13 cellular contexts compared by ENCODE assay signal in the genomic region with DNA sequence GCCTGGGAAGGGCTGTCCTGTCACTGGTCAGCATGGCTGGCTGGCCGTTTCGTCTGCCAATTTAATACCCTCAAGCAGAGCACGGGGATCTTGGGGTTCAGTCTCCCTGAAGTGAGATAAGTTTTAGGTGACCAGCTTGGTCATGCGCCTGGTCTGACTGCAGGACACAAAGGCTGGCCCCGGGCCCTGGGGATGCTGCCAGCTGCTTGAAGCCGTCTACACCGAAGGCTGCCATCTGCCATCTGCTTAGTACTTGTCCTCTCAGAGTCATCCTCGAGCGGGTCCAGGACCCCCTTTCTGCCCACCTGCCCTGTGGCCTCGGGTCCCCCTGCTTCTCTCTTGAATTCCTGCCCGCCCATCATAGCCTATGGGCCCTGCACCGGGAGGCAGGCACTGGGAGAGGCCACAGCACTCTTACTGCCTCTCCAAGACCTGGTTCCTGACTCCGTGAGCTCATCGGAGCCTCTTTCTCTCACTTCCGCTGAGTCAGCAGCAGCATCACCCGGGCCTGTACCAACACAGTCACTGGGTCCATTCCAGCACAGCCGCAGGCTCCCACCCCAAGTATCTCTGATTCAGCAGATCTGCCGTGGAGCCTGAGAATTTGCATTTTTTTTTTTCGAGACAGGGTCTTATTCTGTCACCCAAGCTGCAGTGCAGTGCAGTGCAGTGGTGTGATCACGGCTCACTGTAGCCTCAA. TPM values are rescaled to one million over a fixed set of nuclear protein-coding genes. Genes with fewer than 3 reads are reported as not detected.
DNase-seq lines count a peak whose midpoint lies in the region; ATAC-seq and TF ChIP-seq lines count a peak whose summit lies in the region.
"Had no signal": no experiment of that assay in that cellular context is flagged by ENCODE, and none has a peak within 500 bp of the region (broad histone marks: within the 10 kb centered on the region; RNA-seq: fewer than 3 reads in every experiment).

No MANE protein-coding gene starts in this region.

- no peak for ATAC-seq in HG03280 (IDR thresholded peaks at IDR 0.05; ENCODE audit: unreplicated experiment)
- ATAC-seq: activated CD8-positive, alpha-beta memory T cell treated with anti-CD3 and anti-CD28 coated beads, Interleukin-2, amount 10 ng/mL, durations not matched to agents 7 days and 5 days; heart left ventricle had no signal

- peaks cover 4% of the 10 kb centered on the region for H3K79me1 ChIP-seq in neuronal stem cell (ENCODE audit: low read depth, low read length)

- H3K27ac ChIP-seq in neuronal stem cell (replicated peaks; ENCODE audit: low read length) = no peak overlapping the region
- H3K27ac ChIP-seq: heart left ventricle had no signal

- H3K4me2 ChIP-seq in neuronal stem cell (ENCODE audit: insufficient read depth, low read length, poor library complexity, severe bottlenecking) = no peak overlapping the region

- H3K14ac ChIP-seq in neuronal stem cell (ENCODE audit: low read length) = no peak overlapping the region

- H3K27me3 ChIP-seq in neuronal stem cell (ENCODE audit: control insufficient read depth in 3 of 3, insufficient read depth in 3 of 3, low read depth in 1 of 3, low read length in 3 of 3) = no peaks in the 10 kb centered on the region

- no CpG with 5 or more reads among the region's 20 CpGs for WGBS in neuronal stem cell (ENCODE audit: extremely low coverage in 2 of 2, insufficient read length in 2 of 2, insufficient replicate concordance in 1 of 2), 2 donors

- no peak overlapping the region for H3K23ac ChIP-seq in neuronal stem cell (ENCODE audit: low read depth, low read length, poor library complexity)

- no peak overlapping the region for H2AK5ac ChIP-seq in neuronal stem cell (ENCODE audit: low read depth, low read length)

- peak overlapping the region; percentile 66 for H3K18ac ChIP-seq in neuronal stem cell (ENCODE audit: low read length)

- H3K4me1 ChIP-seq in neuronal stem cell (ENCODE audit: control insufficient read depth in 2 of 2, insufficient read depth in 1 of 2, low read depth in 1 of 2, low read length in 2 of 2) = peaks cover 3 to 5% of the 10 kb centered on the region in 2 donors

- no peak overlapping the region for H3K4me3 ChIP-seq in AG09309 (ENCODE audit: control insufficient read depth, low read depth, low read length)
- H3K4me3 ChIP-seq in neuronal stem cell (ENCODE audit: low read length in 2 of 2) = no peak overlapping the region
- H3K4me3 ChIP-seq: heart left ventricle had no signal

- DNase-seq in AG09309 (ENCODE audit: low read depth) (peak; percentile 72), NCI-H226 (peak; percentile 83), dermis blood vessel endothelial cell (peak; percentile 66), neuronal stem cell (ENCODE audit: low spot score) (no peak), NCI-H510A (lab: John Stamatoyannopoulos, UW) (no peak), iPS-NIHi11 (ENCODE audit: low spot score) (no peak), dedifferentiated amniotic fluid mesenchymal stem cell (ENCODE audit: extremely low spot score) (no peak)
- DNase-seq: activated CD8-positive, alpha-beta memory T cell treated with anti-CD3 and anti-CD28 coated beads, Interleukin-2, amount 10 ng/mL, durations not matched to agents 7 days and 5 days; heart left ventricle; midbrain had no signal

- no peaks in the 10 kb centered on the region for H3K9me3 ChIP-seq in neuronal stem cell (replicated peaks in 1 of 2; ENCODE audit: control insufficient read depth in 2 of 2, insufficient read depth in 1 of 2, low read depth in 1 of 2, low read length in 2 of 2)
- H3K9me3 ChIP-seq: heart left ventricle had no signal

- no peak overlapping the region for H2BK15ac ChIP-seq in neuronal stem cell (ENCODE audit: low read length)

- TF ChIP-seq CTCF in AG09309 (IDR thresholded peaks at IDR 0.05; ENCODE audit: control insufficient read depth, insufficient read depth, low read depth, low read length, missing control alignments) = no peak

- H3K36me3 ChIP-seq in neuronal stem cell (replicated peaks in 1 of 2; ENCODE audit: control insufficient read depth in 2 of 2, insufficient read depth in 2 of 2, low read length in 2 of 2) = peaks cover 16 to 36% of the 10 kb centered on the region in 2 donors

- no peak overlapping the region for H2BK12ac ChIP-seq in neuronal stem cell (ENCODE audit: low read length)

- H2BK5ac ChIP-seq in neuronal stem cell (ENCODE audit: low read length) = peak overlapping the region; percentile 39

- no peak overlapping the region for H2BK120ac ChIP-seq in neuronal stem cell (ENCODE audit: low read depth, low read length)

- no peak overlapping the region for H4K91ac ChIP-seq in neuronal stem cell (ENCODE audit: low read depth, low read length, poor library complexity)

- no peak overlapping the region for H2AFZ ChIP-seq in neuronal stem cell (ENCODE audit: low read length)

- H3K4ac ChIP-seq in neuronal stem cell (ENCODE audit: low read length) = no peak overlapping the region

- no peak overlapping the region for H4K8ac ChIP-seq in neuronal stem cell (ENCODE audit: low read depth, low read length)

- no peak overlapping the region for H3K9ac ChIP-seq in neuronal stem cell (ENCODE audit: low read depth, low read length, poor library complexity)

RNA-seq across cellular contexts. Expression of gene FBLIM1, which starts 7.0 kb away (rescaled TPM):
- 195 and 296 TPM in 2 replicates for total RNA-seq in dermis blood vessel endothelial cell
- 11.5 TPM for polyA plus RNA-seq in neuronal stem cell (2013, experiment 1 of 2)
- polyA plus RNA-seq in neuronal stem cell (2013, experiment 2 of 2) = 11.4 TPM
- total RNA-seq: activated CD8-positive, alpha-beta memory T cell treated with anti-CD3 and anti-CD28 coated beads, Interleukin-2, amount 10 ng/mL, durations not matched to agents 7 days and 5 days; T-helper 1 cell treated with Interleukin-12 subunit alpha and Interleukin-12 subunit beta and Interleukin-4 antibody, amounts not matched to agents 30 ng/mL and 1 ng/mL, for 36 hours had no signal

RNA-seq across cellular contexts. Expression of gene TMEM82, which starts 23.3 kb away (rescaled TPM):
- not detected in 2 replicates for total RNA-seq in dermis blood vessel endothelial cell
- polyA plus RNA-seq in neuronal stem cell (2013, experiment 1 of 2) = not detected
- polyA plus RNA-seq in neuronal stem cell (2013, experiment 2 of 2) = not detected
- total RNA-seq: activated CD8-positive, alpha-beta memory T cell treated with anti-CD3 and anti-CD28 coated beads, Interleukin-2, amount 10 ng/mL, durations not matched to agents 7 days and 5 days; heart left ventricle; skeletal muscle tissue; T-helper 1 cell treated with Interleukin-12 subunit alpha and Interleukin-12 subunit beta and Interleukin-4 antibody, amounts not matched to agents 30 ng/mL and 1 ng/mL, for 36 hours had no signal
- polyA plus RNA-seq: heart left ventricle had no signal

RNA-seq across cellular contexts. Expression of gene SLC25A34, which starts 29.6 kb away (rescaled TPM):
- total RNA-seq in dermis blood vessel endothelial cell = 0.33 and 1.7 TPM in 2 replicates
- polyA plus RNA-seq in neuronal stem cell (2013, experiment 1 of 2) = 0.33 TPM
- 0.32 TPM for polyA plus RNA-seq in neuronal stem cell (2013, experiment 2 of 2)

RNA-seq across cellular contexts. Expression of gene UQCRHL, which starts 41.8 kb away (rescaled TPM):
- 2.1 and 3.4 TPM in 2 replicates for total RNA-seq in dermis blood vessel endothelial cell
- 3.9 TPM for polyA plus RNA-seq in neuronal stem cell (2013, experiment 1 of 2)
- polyA plus RNA-seq in neuronal stem cell (2013, experiment 2 of 2) = 4.1 TPM

Comparison
In these comparisons a context has a peak if more than half of its experiments do, and no peak if none do; other contexts are left out.
1. DNase-seq: peak in AG09309 (single experiment), NCI-H226 (single experiment) and dermis blood vessel endothelial cell (single experiment); none in neuronal stem cell (single experiment), NCI-H510A (single experiment), iPS-NIHi11 (single experiment) and dedifferentiated amniotic fluid mesenchymal stem cell (single experiment).